Comparison of ENCODE assay signal across 2 cellular contexts in the genomic region with DNA sequence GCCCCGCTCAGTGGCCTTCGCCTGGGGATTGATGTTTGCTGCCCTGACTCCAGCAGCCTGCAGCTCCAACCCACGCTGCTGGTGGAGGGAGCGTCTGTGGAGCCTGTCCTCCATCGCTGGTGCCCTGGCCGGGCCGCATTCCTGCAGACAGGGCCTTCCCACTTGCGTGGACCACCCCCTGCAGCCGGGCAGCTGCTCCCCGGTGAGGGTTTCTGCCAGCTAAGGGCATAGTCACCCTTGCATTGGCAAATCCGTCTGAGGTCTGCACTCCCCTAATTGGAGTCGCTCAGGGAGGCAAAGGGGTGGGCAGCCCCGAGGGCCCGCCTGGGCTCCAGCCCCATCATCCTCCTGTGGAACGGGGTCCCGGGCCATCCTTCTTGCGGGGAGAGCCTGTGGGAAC.
TF ChIP-seq lines count a peak whose summit lies in the region.

No MANE protein-coding gene starts in this region.

TF ChIP-seq in GM23338, 12 proteins besides CTCF, POLR2A, EP300 and RAD21 (continued from another document):
- TF ChIP-seq, protein P1, sequence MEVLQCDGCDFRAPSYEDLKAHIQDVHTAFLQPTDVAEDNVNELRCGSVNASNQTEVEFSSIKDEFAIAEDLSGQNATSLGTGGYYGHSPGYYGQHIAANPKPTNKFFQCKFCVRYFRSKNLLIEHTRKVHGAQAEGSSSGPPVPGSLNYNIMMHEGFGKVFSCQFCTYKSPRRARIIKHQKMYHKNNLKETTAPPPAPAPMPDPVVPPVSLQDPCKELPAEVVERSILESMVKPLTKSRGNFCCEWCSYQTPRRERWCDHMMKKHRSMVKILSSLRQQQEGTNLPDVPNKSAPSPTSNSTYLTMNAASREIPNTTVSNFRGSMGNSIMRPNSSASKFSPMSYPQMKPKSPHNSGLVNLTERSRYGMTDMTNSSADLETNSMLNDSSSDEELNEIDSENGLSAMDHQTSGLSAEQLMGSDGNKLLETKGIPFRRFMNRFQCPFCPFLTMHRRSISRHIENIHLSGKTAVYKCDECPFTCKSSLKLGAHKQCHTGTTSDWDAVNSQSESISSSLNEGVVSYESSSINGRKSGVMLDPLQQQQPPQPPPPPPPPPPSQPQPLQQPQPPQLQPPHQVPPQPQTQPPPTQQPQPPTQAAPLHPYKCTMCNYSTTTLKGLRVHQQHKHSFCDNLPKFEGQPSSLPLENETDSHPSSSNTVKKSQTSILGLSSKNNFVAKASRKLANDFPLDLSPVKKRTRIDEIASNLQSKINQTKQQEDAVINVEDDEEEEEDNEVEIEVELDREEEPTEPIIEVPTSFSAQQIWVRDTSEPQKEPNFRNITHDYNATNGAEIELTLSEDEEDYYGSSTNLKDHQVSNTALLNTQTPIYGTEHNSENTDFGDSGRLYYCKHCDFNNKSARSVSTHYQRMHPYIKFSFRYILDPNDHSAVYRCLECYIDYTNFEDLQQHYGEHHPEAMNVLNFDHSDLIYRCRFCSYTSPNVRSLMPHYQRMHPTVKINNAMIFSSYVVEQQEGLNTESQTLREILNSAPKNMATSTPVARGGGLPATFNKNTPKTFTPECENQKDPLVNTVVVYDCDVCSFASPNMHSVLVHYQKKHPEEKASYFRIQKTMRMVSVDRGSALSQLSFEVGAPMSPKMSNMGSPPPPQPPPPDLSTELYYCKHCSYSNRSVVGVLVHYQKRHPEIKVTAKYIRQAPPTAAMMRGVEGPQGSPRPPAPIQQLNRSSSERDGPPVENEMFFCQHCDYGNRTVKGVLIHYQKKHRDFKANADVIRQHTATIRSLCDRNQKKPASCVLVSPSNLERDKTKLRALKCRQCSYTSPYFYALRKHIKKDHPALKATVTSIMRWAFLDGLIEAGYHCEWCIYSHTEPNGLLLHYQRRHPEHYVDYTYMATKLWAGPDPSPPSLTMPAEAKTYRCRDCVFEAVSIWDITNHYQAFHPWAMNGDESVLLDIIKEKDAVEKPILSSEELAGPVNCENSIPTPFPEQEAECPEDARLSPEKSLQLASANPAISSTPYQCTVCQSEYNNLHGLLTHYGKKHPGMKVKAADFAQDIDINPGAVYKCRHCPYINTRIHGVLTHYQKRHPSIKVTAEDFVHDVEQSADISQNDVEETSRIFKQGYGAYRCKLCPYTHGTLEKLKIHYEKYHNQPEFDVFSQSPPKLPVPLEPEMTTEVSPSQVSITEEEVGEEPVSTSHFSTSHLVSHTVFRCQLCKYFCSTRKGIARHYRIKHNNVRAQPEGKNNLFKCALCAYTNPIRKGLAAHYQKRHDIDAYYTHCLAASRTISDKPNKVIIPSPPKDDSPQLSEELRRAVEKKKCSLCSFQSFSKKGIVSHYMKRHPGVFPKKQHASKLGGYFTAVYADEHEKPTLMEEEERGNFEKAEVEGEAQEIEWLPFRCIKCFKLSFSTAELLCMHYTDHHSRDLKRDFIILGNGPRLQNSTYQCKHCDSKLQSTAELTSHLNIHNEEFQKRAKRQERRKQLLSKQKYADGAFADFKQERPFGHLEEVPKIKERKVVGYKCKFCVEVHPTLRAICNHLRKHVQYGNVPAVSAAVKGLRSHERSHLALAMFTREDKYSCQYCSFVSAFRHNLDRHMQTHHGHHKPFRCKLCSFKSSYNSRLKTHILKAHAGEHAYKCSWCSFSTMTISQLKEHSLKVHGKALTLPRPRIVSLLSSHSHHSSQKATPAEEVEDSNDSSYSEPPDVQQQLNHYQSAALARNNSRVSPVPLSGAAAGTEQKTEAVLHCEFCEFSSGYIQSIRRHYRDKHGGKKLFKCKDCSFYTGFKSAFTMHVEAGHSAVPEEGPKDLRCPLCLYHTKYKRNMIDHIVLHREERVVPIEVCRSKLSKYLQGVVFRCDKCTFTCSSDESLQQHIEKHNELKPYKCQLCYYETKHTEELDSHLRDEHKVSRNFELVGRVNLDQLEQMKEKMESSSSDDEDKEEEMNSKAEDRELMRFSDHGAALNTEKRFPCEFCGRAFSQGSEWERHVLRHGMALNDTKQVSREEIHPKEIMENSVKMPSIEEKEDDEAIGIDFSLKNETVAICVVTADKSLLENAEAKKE (CRISPR knock-in tag; IDR thresholded peaks at IDR 0.05) = no peak
- TF ChIP-seq, protein P2, sequence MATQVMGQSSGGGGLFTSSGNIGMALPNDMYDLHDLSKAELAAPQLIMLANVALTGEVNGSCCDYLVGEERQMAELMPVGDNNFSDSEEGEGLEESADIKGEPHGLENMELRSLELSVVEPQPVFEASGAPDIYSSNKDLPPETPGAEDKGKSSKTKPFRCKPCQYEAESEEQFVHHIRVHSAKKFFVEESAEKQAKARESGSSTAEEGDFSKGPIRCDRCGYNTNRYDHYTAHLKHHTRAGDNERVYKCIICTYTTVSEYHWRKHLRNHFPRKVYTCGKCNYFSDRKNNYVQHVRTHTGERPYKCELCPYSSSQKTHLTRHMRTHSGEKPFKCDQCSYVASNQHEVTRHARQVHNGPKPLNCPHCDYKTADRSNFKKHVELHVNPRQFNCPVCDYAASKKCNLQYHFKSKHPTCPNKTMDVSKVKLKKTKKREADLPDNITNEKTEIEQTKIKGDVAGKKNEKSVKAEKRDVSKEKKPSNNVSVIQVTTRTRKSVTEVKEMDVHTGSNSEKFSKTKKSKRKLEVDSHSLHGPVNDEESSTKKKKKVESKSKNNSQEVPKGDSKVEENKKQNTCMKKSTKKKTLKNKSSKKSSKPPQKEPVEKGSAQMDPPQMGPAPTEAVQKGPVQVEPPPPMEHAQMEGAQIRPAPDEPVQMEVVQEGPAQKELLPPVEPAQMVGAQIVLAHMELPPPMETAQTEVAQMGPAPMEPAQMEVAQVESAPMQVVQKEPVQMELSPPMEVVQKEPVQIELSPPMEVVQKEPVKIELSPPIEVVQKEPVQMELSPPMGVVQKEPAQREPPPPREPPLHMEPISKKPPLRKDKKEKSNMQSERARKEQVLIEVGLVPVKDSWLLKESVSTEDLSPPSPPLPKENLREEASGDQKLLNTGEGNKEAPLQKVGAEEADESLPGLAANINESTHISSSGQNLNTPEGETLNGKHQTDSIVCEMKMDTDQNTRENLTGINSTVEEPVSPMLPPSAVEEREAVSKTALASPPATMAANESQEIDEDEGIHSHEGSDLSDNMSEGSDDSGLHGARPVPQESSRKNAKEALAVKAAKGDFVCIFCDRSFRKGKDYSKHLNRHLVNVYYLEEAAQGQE (IDR thresholded peaks at IDR 0.05; ENCODE audit: unreplicated experiment) = no peak
- no peak for TF ChIP-seq EZH2 (IDR thresholded peaks at IDR 0.05; ENCODE audit: low read depth, unreplicated experiment)

TF ChIP-seq in neural cell, 6 proteins besides CTCF, POLR2A, EP300 and RAD21 (continued from another document):
- TF ChIP-seq, protein P2 (IDR thresholded peaks at IDR 0.05; ENCODE audit: borderline replicate concordance) = no peak
- TF ChIP-seq TAF1 (IDR thresholded peaks at IDR 0.05; ENCODE audit: low read depth) = no peak
